Comparison of ENCODE assay signal across 30 cellular contexts in the genomic region with DNA sequence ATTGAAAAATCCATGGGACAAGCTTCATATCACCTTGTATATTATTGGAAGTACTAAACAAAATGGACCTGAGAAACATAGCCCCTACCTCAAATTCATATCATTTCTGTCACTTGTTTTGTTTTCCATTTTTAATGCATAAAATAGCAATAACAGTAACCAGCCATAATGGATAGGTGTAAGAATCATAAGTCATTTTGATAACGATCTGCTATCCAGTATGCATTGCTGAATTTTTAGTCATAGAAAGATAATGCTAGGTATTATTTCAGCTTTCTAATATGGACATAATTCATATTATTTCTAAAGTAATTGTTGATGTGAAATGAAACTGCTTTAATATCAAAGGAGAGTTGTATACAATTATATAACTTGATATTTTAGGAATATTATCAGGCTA.
"Had no signal": no experiment of that assay in that cellular context is flagged by ENCODE, and none has a peak within 500 bp of the region (broad histone marks: within the 10 kb centered on the region; RNA-seq: fewer than 3 reads in every experiment).

No MANE protein-coding gene starts in this region.

- H3K9me3 Mint-ChIP-seq: activated CD4-positive, alpha-beta T cell treated with anti-CD3 and anti-CD28 coated beads, Interleukin-2, amount 10 ng/mL, durations not matched to agents 7 days and 5 days; activated naive CD4-positive, alpha-beta T cell treated with anti-CD3 and anti-CD28 coated beads, Interleukin-2, amount 10 ng/mL, durations not matched to agents 7 days and 5 days; activated naive CD8-positive, alpha-beta T cell treated with anti-CD3 and anti-CD28 coated beads, Interleukin-2, amount 50 U/mL, for 24 hours; activated T-cell treated with anti-CD3 and anti-CD28 coated beads, Interleukin-2, amount 50 U/mL, for 4 hours; activated T-helper 1 cell treated with anti-CD3 and anti-CD28 coated beads, Interleukin-12 subunit alpha, Interleukin-12 subunit beta, Interleukin-2, Interleukin-4 antibody, amounts not matched to agents 30 ng/mL and 10 ng/mL and 1 ng/mL, durations not matched to agents 14 hours and 24 hours and 36 hours; brain; WTC11 had no signal

- FAIRE-seq: bronchial epithelial cell, TTC549 had no signal

- H3K27me3 Mint-ChIP-seq: activated CD4-positive, alpha-beta T cell treated with anti-CD3 and anti-CD28 coated beads for 36 hours; activated CD4-positive, alpha-beta T cell treated with anti-CD3 and anti-CD28 coated beads, Interleukin-2, amount 10 ng/mL, durations not matched to agents 7 days and 5 days; activated naive CD4-positive, alpha-beta T cell treated with anti-CD3 and anti-CD28 coated beads, Interleukin-2, amount 10 ng/mL, durations not matched to agents 7 days and 5 days; activated naive CD8-positive, alpha-beta T cell; activated naive CD8-positive, alpha-beta T cell treated with anti-CD3 and anti-CD28 coated beads, Interleukin-2, amount 50 U/mL, for 24 hours; brain had no signal

- DNase-seq: activated CD4-positive, alpha-beta T cell treated with anti-CD3 and anti-CD28 coated beads for 36 hours; activated CD4-positive, alpha-beta T cell treated with anti-CD3 and anti-CD28 coated beads, Interleukin-2, amount 10 ng/mL, durations not matched to agents 7 days and 5 days; activated CD4-positive, alpha-beta T cell treated with anti-CD3 and anti-CD28 coated beads, Interleukin-2, amount 50 U/mL, for 48 hours; activated CD8-positive, alpha-beta T cell treated with anti-CD3 and anti-CD28 coated beads, Interleukin-2, amount 10 ng/mL, durations not matched to agents 7 days and 5 days; activated effector memory CD4-positive, alpha-beta T cell treated with Interleukin-2 at 50 U/mL for 16 hours; activated naive CD4-positive, alpha-beta T cell treated with anti-CD3 and anti-CD28 coated beads, Interleukin-2, amount 10 ng/mL, durations not matched to agents 7 days and 5 days; activated naive CD8-positive, alpha-beta T cell treated with anti-CD3 and anti-CD28 coated beads, Interleukin-2, amount 50 U/mL, for 24 hours; activated T-cell treated with anti-CD3 and anti-CD28 coated beads for 4 hours; activated T-cell treated with anti-CD3 and anti-CD28 coated beads, Interleukin-2, amount 50 U/mL, for 4 hours; anterior cingulate cortex; caudate nucleus; cerebellar nuclear complex; NCI-H1105; NCI-H1417 treated with DMSO at 0.1 percent for 48 hours; NCI-H187 treated with DMSO at 0.1 percent for 48 hours; NCI-H2081; NCI-H226; NCI-H446 treated with DMSO at 0.1 percent for 48 hours; NCI-H524; SHP77; SJCRH30 had no signal

- H3K4me3 ChIP-seq: SJCRH30 had no signal

- H3K4me3 Mint-ChIP-seq: activated CD4-positive, alpha-beta T cell treated with anti-CD3 and anti-CD28 coated beads for 36 hours; activated CD4-positive, alpha-beta T cell treated with anti-CD3 and anti-CD28 coated beads, Interleukin-2, amount 10 ng/mL, durations not matched to agents 7 days and 5 days; activated CD8-positive, alpha-beta T cell treated with anti-CD3 and anti-CD28 coated beads, Interleukin-2, amount 10 ng/mL, durations not matched to agents 7 days and 5 days; activated naive CD4-positive, alpha-beta T cell treated with anti-CD3 and anti-CD28 coated beads, Interleukin-2, amount 10 ng/mL, durations not matched to agents 7 days and 5 days; activated naive CD8-positive, alpha-beta T cell treated with anti-CD3 and anti-CD28 coated beads, Interleukin-2, amount 50 U/mL, for 24 hours; activated T-cell treated with anti-CD3 and anti-CD28 coated beads, Interleukin-2, amount 50 U/mL, for 4 hours; activated T-helper 1 cell treated with anti-CD3 and anti-CD28 coated beads, Interleukin-12 subunit alpha, Interleukin-12 subunit beta, Interleukin-2, Interleukin-4 antibody, amounts not matched to agents 30 ng/mL and 10 ng/mL and 1 ng/mL, durations not matched to agents 14 hours and 24 hours and 36 hours; brain; T-helper 2 cell treated with Interferon-gamma antibody and Interleukin-4, amounts not matched to agents 5 μg/mL and 100 μg/mL, for 36 hours; WTC11 had no signal

- H3K27me3 ChIP-seq: SJCRH30 had no signal

- H3K36me3 Mint-ChIP-seq: WTC11 had no signal

- H3K27ac ChIP-seq: SJCRH30, SK-N-MC had no signal

- H3K4me1 ChIP-seq: SJCRH30 had no signal

- H3K27ac Mint-ChIP-seq: activated CD4-positive, alpha-beta T cell treated with anti-CD3 and anti-CD28 coated beads, Interleukin-2, amount 10 ng/mL, durations not matched to agents 7 days and 5 days; activated CD8-positive, alpha-beta T cell treated with anti-CD3 and anti-CD28 coated beads, Interleukin-2, amount 10 ng/mL, durations not matched to agents 7 days and 5 days; brain; WTC11 had no signal

- H3K9me3 ChIP-seq: SJCRH30 had no signal

- ATAC-seq: activated CD8-positive, alpha-beta T cell treated with anti-CD3 and anti-CD28 coated beads, Interleukin-2, amount 10 ng/mL, durations not matched to agents 7 days and 5 days; Panc1; WTC11 had no signal
